Comparison of ENCODE assay signal across 8 cellular contexts in the genomic region with DNA sequence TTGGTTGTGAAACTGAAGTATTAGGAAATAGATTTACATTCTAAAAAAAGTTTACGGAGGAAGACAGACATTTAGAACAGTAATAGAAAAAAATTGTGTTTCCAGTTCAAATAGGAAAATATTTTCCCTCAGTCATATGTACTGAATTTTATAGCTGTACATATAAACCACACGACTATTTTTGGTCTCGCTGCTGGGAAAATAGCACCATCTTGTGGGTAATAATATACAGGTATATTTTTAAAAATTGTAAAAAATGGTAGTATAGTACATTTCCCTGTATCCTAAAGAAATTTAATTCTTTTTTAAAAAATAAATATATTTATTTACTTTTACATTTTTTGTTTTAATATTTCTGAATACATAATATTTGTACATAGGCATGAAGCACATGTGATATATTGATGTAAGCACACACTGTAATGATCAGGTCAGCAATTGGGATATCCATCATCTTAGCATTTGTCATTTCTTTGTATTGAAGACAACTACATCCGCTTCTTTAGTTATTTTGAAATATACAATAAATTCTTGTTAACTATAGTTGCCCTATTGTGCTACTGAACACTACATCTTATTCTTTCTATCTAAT.
DNase-seq lines count a peak whose midpoint lies in the region; ATAC-seq, FAIRE-seq and TF ChIP-seq lines count a peak whose summit lies in the region.

No MANE protein-coding gene starts in this region.

- intact Hi-C loops in K562 (cut with micrococcal nuclease) = no loop called here

- H3K9me2 ChIP-seq in neural cell (ENCODE audit: insufficient read depth, low read length) = no peaks in the 10 kb centered on the region

- DNase-seq in LoVo (ENCODE audit: low spot score) = peak; percentile 32
- no peak for DNase-seq in K562 (ENCODE audit: extremely low read depth in 1 of 4, low spot score in 3 of 4)
- DNase-seq in putamen (ENCODE audit: low spot score) = no peak
- DNase-seq in iPS-NIHi11 (ENCODE audit: low spot score) = no peak
- no peak for DNase-seq in GF-D8 (lab: John Stamatoyannopoulos, UW)

- no TSS peak for BruUV-seq in K562 (replicated peaks; lab: Mats Ljungman, UMichigan)

- H3K9me1 ChIP-seq in K562 (ENCODE audit: control insufficient read depth, insufficient read depth, low read length) = no peaks in the 10 kb centered on the region

- H3K79me2 ChIP-seq in K562 (ENCODE audit: control insufficient read depth, insufficient read depth, low read length) (no peaks in the 10 kb centered on the region), neural cell (replicated peaks; ENCODE audit: insufficient read depth, low read length) (no peaks in the 10 kb centered on the region)

- no peaks in the 10 kb centered on the region for H3K4me1 ChIP-seq in K562 (replicated peaks in 1 of 2; ENCODE audit: control insufficient read depth in 2 of 2, insufficient read depth in 2 of 2, low read length in 2 of 2)

- POLR2A ChIA-PET in K562 (lab: Yijun Ruan, JAX) = no interaction called here

- H3F3A ChIP-seq in neural cell (ENCODE audit: insufficient read depth, low read length, poor library complexity, severe bottlenecking) = no peaks in the 10 kb centered on the region

- TF ChIP-seq EP300 in K562 (IDR thresholded peaks at IDR 0.05; ENCODE audit: low read length) = no peak
- TF ChIP-seq EP300 in neural cell (conservative IDR thresholded peaks at IDR 0.05; ENCODE audit: poor library complexity, severe bottlenecking) = no peak

- FAIRE-seq in K562 (lab: Jason Lieb, UNC) = no peak

- TF ChIP-seq POLR2A in K562 (conservative IDR thresholded peaks at IDR 0.05) = no peak

- H3K27ac ChIP-seq in K562 (ENCODE audit: extremely low read depth, low read depth, low read length) (no peak overlapping the region), neural cell (ENCODE audit: low read length) (no peak overlapping the region)

- ATAC-seq in GM18517 (IDR thresholded peaks at IDR 0.05; ENCODE audit: unreplicated experiment) = peak; percentile 50
- no peak for ATAC-seq in K562
- ATAC-seq in HG03342 (IDR thresholded peaks at IDR 0.05; ENCODE audit: unreplicated experiment) = no peak

- H3K4me2 ChIP-seq in K562 (ENCODE audit: insufficient read depth, low read length) = no peak overlapping the region
- H3K4me2 ChIP-seq in neural cell (ENCODE audit: low read length) = no peak overlapping the region

- TF ChIP-seq CTCF in K562 (IDR thresholded peaks at IDR 0.05 in 2 of 3, conservative IDR thresholded peaks at IDR 0.05 in 1 of 3; ENCODE audit: insufficient read depth in 2 of 3, low read depth in 1 of 3, low read length in 3 of 3) (peak in 1 of 3 experiments; percentile 12; a peak in 1 of 6 replicates), neural cell (IDR thresholded peaks at IDR 0.05; ENCODE audit: poor library complexity, severe bottlenecking) (peak; percentile 63)

- H3K9ac ChIP-seq in K562 (ENCODE audit: insufficient read depth in 1 of 2, low read depth in 2 of 2, low read length in 2 of 2) (no peak overlapping the region), neural cell (ENCODE audit: low read length) (no peak overlapping the region)

- H3K4me3 ChIP-seq in K562 (no peak overlapping the region), neural cell (ENCODE audit: low read length) (no peak overlapping the region)

- TF ChIP-seq RAD21 in K562 (CRISPR knock-in tag; conservative IDR thresholded peaks at IDR 0.05 in 1 of 2, IDR thresholded peaks at IDR 0.05 in 1 of 2) (peak; percentile 36 to 37; a peak in 3 of 4 replicates), neural cell (conservative IDR thresholded peaks at IDR 0.05) (peak; percentile 72)

- in situ Hi-C loops in K562 (cut with MboI) = no loop called here

- no peaks in the 10 kb centered on the region for H3K36me3 ChIP-seq in K562 (ENCODE audit: control insufficient read depth, insufficient read depth, low read length)
- no peaks in the 10 kb centered on the region for H3K36me3 ChIP-seq in neural cell (ENCODE audit: insufficient read depth, low read length)

- WGBS in K562 (ENCODE audit: insufficient coverage, low coverage, missing lambda C conversion rate) = 3% methylated on average over 4 of the region's 4 CpGs

- H3K9me3 ChIP-seq in K562 (replicated peaks; ENCODE audit: control insufficient read depth, insufficient read depth, low read depth, low read length) = no peaks in the 10 kb centered on the region
- H3K9me3 ChIP-seq in neural cell (ENCODE audit: low read length) = no peaks in the 10 kb centered on the region

- H3K27me3 ChIP-seq in K562 (ENCODE audit: control insufficient read depth in 2 of 2, insufficient read depth in 2 of 2, low read length in 2 of 2) (no peaks in the 10 kb centered on the region), neural cell (ENCODE audit: insufficient read depth, low read depth, low read length) (no peaks in the 10 kb centered on the region)

- CTCF ChIA-PET in K562 (lab: Yijun Ruan, JAX; ENCODE audit: low intra/inter-chr PET ratio) = no interaction called here

- no peak overlapping the region for H2AFZ ChIP-seq in K562 (ENCODE audit: low read depth, low read length)
- H2AFZ ChIP-seq in neural cell (ENCODE audit: low read depth, low read length) = no peak overlapping the region

- H4K20me1 ChIP-seq in K562 (replicated peaks; ENCODE audit: control insufficient read depth, insufficient read depth, low read length) (no peaks in the 10 kb centered on the region), neural cell (ENCODE audit: insufficient read depth) (no peaks in the 10 kb centered on the region)

TF ChIP-seq in K562, 482 proteins besides CTCF, POLR2A, EP300 and RAD21:
- TF ChIP-seq XRCC5 (IDR thresholded peaks at IDR 0.05; ENCODE audit: low read depth, low read length) = no peak
- no peak for TF ChIP-seq BACH1 (tag; IDR thresholded peaks at IDR 0.05)

TF ChIP-seq in neural cell, 6 proteins besides CTCF, POLR2A, EP300 and RAD21:
- no peak for TF ChIP-seq POLR2AphosphoS5 (IDR thresholded peaks at IDR 0.05)
- TF ChIP-seq MXI1 (conservative IDR thresholded peaks at IDR 0.05; ENCODE audit: poor library complexity, severe bottlenecking) = no peak
- peak; percentile 76 for TF ChIP-seq SMC3 (conservative IDR thresholded peaks at IDR 0.05; ENCODE audit: poor library complexity)
- TF ChIP-seq, protein P1, sequence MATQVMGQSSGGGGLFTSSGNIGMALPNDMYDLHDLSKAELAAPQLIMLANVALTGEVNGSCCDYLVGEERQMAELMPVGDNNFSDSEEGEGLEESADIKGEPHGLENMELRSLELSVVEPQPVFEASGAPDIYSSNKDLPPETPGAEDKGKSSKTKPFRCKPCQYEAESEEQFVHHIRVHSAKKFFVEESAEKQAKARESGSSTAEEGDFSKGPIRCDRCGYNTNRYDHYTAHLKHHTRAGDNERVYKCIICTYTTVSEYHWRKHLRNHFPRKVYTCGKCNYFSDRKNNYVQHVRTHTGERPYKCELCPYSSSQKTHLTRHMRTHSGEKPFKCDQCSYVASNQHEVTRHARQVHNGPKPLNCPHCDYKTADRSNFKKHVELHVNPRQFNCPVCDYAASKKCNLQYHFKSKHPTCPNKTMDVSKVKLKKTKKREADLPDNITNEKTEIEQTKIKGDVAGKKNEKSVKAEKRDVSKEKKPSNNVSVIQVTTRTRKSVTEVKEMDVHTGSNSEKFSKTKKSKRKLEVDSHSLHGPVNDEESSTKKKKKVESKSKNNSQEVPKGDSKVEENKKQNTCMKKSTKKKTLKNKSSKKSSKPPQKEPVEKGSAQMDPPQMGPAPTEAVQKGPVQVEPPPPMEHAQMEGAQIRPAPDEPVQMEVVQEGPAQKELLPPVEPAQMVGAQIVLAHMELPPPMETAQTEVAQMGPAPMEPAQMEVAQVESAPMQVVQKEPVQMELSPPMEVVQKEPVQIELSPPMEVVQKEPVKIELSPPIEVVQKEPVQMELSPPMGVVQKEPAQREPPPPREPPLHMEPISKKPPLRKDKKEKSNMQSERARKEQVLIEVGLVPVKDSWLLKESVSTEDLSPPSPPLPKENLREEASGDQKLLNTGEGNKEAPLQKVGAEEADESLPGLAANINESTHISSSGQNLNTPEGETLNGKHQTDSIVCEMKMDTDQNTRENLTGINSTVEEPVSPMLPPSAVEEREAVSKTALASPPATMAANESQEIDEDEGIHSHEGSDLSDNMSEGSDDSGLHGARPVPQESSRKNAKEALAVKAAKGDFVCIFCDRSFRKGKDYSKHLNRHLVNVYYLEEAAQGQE (IDR thresholded peaks at IDR 0.05; ENCODE audit: borderline replicate concordance) = no peak
